ENCODE assay signal across 8 cellular contexts in the genomic region with DNA sequence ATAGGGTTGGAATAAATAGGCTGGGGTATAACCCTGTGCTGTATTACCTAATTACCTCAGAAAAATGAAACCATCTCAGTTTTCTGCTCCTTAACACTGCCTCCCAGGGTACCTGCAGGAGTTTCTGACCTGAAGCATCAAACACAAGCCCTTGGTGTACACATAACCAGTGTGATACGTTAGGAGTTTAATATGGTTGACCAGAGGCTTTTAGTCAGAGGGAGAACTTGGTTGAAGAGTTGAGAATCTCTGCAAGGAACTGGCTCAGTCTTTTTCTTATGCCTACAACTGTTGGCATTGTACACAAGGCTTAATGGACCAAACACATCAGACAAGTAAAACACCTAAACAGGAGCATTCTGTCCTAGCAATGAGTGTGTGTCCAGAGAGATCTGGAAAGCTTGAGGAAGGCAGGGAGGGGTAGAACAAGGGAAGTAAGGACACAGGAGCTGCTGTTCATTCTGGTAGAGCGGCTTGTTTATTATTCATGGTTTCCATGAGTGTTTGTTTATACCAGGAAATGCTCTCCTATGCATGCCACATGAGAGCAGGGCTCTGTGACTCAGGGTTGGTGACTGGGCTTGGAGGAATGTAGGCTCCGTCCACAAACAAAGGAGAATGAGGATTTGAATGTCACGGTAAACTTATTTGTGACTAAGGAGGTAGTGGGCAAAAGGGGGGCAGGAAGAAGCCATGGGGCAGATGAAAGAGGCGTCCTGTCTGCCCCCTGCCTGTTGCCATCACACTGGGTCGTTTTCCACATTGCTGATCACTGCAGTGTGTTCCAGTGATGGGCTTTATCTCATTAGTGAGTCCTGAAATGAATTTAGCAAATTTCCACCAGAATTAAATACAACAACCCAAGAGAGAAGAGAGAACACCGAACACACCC. TPM values are rescaled to one million over a fixed set of nuclear protein-coding genes. Genes with fewer than 3 reads are reported as not detected.
DNase-seq lines count a peak whose midpoint lies in the region; ATAC-seq and TF ChIP-seq lines count a peak whose summit lies in the region.

No MANE protein-coding gene starts in this region.

- peak overlapping the region in 3 of 4 donors; percentile 46 to 89 (median 75) for H3K27ac ChIP-seq in Peyer's patch

- peak; percentile 99 for DNase-seq in ELR (ENCODE audit: low read depth)
- peak in 2 of 3 donors; percentile 58 to 83 for DNase-seq in Peyer's patch
- DNase-seq in fibroblast of gingiva (ENCODE audit: low read depth): peak; percentile 98
- peak; percentile 62 for DNase-seq in pons (ENCODE audit: low spot score)
- no peak for DNase-seq in T-helper 1 cell
- no peak for DNase-seq in stimulated activated naive CD4-positive, alpha-beta T cell (lab: John Stamatoyannopoulos, UW)

- H3K27me3 ChIP-seq in Peyer's patch: no peaks in the 10 kb centered on the region

- H3K36me3 ChIP-seq in Peyer's patch: no peaks in the 10 kb centered on the region

- peaks cover 0 to 51% (median 2%) of the 10 kb centered on the region in 4 donors for H3K4me1 ChIP-seq in Peyer's patch

- H3K9me3 ChIP-seq in Peyer's patch: no peaks in the 10 kb centered on the region

- no peak for ATAC-seq in GM19463 (IDR thresholded peaks at IDR 0.05; ENCODE audit: unreplicated experiment)
- no peak for ATAC-seq in HG02840 (IDR thresholded peaks at IDR 0.05; ENCODE audit: low FRiP score, unreplicated experiment)

- no peak for TF ChIP-seq CTCF in Peyer's patch (IDR thresholded peaks at IDR 0.05)

- H3K4me3 ChIP-seq in Peyer's patch: no peak overlapping the region

- TF ChIP-seq POLR2A in Peyer's patch (IDR thresholded peaks at IDR 0.05): no peak

RNA-seq across cellular contexts. Expression of a gene that starts 11.9 kb away (rescaled TPM):
- 100 to 1,000 TPM in 3 of 4 donors, 10 to 100 TPM in 1; 77.1 to 191 (median 141) TPM for total RNA-seq in Peyer's patch

Comparison
In these comparisons a context has a peak if more than half of its experiments do, and no peak if none do; other contexts are left out.
1. DNase-seq: peak in ELR (single experiment), Peyer's patch (2 of 3), fibroblast of gingiva (single experiment) and pons (single experiment); none in T-helper 1 cell (0 of 5) and stimulated activated naive CD4-positive, alpha-beta T cell (0 of 6).